ENCODE assay signal across 20 cellular contexts in the genomic region with DNA sequence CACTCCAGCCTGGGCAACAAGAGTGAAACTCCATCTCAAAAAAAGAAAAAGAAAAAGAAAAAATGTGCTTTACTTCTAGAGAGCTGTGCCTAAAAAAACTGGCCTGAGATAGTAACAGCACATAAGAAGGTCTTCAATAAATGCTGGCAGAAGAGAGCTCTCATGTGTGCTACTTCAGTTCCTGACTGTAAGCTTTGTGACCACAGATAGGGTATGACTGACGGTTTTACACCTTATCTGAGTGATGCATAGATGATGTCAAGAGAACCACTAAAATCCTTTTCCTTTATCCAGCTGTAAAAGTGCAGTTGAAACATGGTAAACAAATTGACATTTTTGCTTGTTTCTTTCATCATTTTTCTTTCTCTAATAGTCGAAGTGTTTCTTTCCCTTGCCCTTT.
"Had no signal": no experiment of that assay in that cellular context is flagged by ENCODE, and none has a peak within 500 bp of the region (broad histone marks: within the 10 kb centered on the region; RNA-seq: fewer than 3 reads in every experiment).

No MANE protein-coding gene starts in this region.

- H3K4me1 ChIP-seq: foreskin keratinocyte, upper lobe of left lung had no signal

- H3K4me1 Mint-ChIP-seq: activated CD4-positive, alpha-beta memory T cell treated with anti-CD3 and anti-CD28 coated beads, Interleukin-2, amount 10 ng/mL, durations not matched to agents 7 days and 5 days; activated CD4-positive, alpha-beta T cell treated with anti-CD3 and anti-CD28 coated beads for 36 hours; activated naive CD8-positive, alpha-beta T cell treated with anti-CD3 and anti-CD28 coated beads for 36 hours; activated T-helper 17 cell treated with anti-CD3 and anti-CD28 coated beads, Interleukin-2, amount 50 U/mL, for 72 hours; neural crest cell; stimulated activated naive B cell treated with anti-CD40 and anti-IgM and Interleukin-4, amounts not matched to agents 10 μg/mL and 1 μg/mL and 100 μg/mL, for 72 hours had no signal

- H3K27ac ChIP-seq: foreskin keratinocyte, left lung, thoracic aorta, upper lobe of left lung had no signal

- H3K27me3 ChIP-seq: foreskin keratinocyte, left lung, upper lobe of left lung had no signal

- H3K4me3 Mint-ChIP-seq: activated CD4-positive, alpha-beta memory T cell treated with anti-CD3 and anti-CD28 coated beads, Interleukin-2, amount 10 ng/mL, durations not matched to agents 7 days and 5 days; activated CD4-positive, alpha-beta T cell treated with anti-CD3 and anti-CD28 coated beads for 36 hours; activated CD8-positive, alpha-beta memory T cell treated with anti-CD3 and anti-CD28 coated beads, Interleukin-2, amount 10 ng/mL, durations not matched to agents 7 days and 5 days; activated naive CD8-positive, alpha-beta T cell treated with anti-CD3 and anti-CD28 coated beads for 36 hours; activated T-helper 17 cell treated with anti-CD3 and anti-CD28 coated beads, Interleukin-2, amount 50 U/mL, for 72 hours; effector memory CD8-positive, alpha-beta T cell; neural crest cell; stimulated activated naive B cell treated with anti-CD40 and anti-IgM and Interleukin-4, amounts not matched to agents 10 μg/mL and 1 μg/mL and 100 μg/mL, for 72 hours; WTC11 had no signal

- H3K4me3 ChIP-seq: left lung, thoracic aorta, upper lobe of left lung had no signal

- H3K27me3 Mint-ChIP-seq: activated CD4-positive, alpha-beta memory T cell treated with anti-CD3 and anti-CD28 coated beads, Interleukin-2, amount 10 ng/mL, durations not matched to agents 7 days and 5 days; activated CD4-positive, alpha-beta T cell treated with anti-CD3 and anti-CD28 coated beads for 36 hours; activated CD8-positive, alpha-beta memory T cell treated with anti-CD3 and anti-CD28 coated beads, Interleukin-2, amount 10 ng/mL, durations not matched to agents 7 days and 5 days; activated naive CD8-positive, alpha-beta T cell treated with anti-CD3 and anti-CD28 coated beads for 36 hours; activated T-helper 17 cell treated with anti-CD3 and anti-CD28 coated beads, Interleukin-2, amount 50 U/mL, for 72 hours; effector memory CD8-positive, alpha-beta T cell; stimulated activated naive B cell treated with anti-CD40 and anti-IgM and Interleukin-4, amounts not matched to agents 10 μg/mL and 1 μg/mL and 100 μg/mL, for 72 hours had no signal

- DNase-seq: activated CD4-positive, alpha-beta memory T cell treated with anti-CD3 and anti-CD28 coated beads, Interleukin-2, amount 10 ng/mL, durations not matched to agents 7 days and 5 days; activated CD4-positive, alpha-beta T cell treated with anti-CD3 and anti-CD28 coated beads for 36 hours; activated CD8-positive, alpha-beta memory T cell treated with anti-CD3 and anti-CD28 coated beads, Interleukin-2, amount 10 ng/mL, durations not matched to agents 7 days and 5 days; activated naive CD4-positive, alpha-beta T cell; activated naive CD8-positive, alpha-beta T cell treated with anti-CD3 and anti-CD28 coated beads for 36 hours; activated T-cell treated with anti-CD3 and anti-CD28 coated beads, Interleukin-2, amount 50 U/mL, for 1 hour; amygdala; caudate nucleus; effector memory CD8-positive, alpha-beta T cell; foreskin keratinocyte; left lung; mammary epithelial cell; midbrain; retina; stimulated activated naive B cell treated with anti-CD40 and anti-IgM and Interleukin-4, amounts not matched to agents 10 μg/mL and 1 μg/mL and 100 μg/mL, for 72 hours; upper lobe of left lung had no signal

- H3K9me3 ChIP-seq: left lung, thoracic aorta, upper lobe of left lung had no signal

- H3K27ac Mint-ChIP-seq: activated CD4-positive, alpha-beta memory T cell treated with anti-CD3 and anti-CD28 coated beads, Interleukin-2, amount 10 ng/mL, durations not matched to agents 7 days and 5 days; activated CD4-positive, alpha-beta T cell treated with anti-CD3 and anti-CD28 coated beads for 36 hours; activated CD8-positive, alpha-beta memory T cell treated with anti-CD3 and anti-CD28 coated beads, Interleukin-2, amount 10 ng/mL, durations not matched to agents 7 days and 5 days; activated naive CD8-positive, alpha-beta T cell treated with anti-CD3 and anti-CD28 coated beads for 36 hours; activated T-helper 17 cell treated with anti-CD3 and anti-CD28 coated beads, Interleukin-2, amount 50 U/mL, for 72 hours; effector memory CD8-positive, alpha-beta T cell; stimulated activated naive B cell treated with anti-CD40 and anti-IgM and Interleukin-4, amounts not matched to agents 10 μg/mL and 1 μg/mL and 100 μg/mL, for 72 hours; WTC11 had no signal

- H3K36me3 ChIP-seq: thoracic aorta had no signal

- ATAC-seq: activated CD4-positive, alpha-beta T cell treated with anti-CD3 and anti-CD28 coated beads for 36 hours; activated CD8-positive, alpha-beta memory T cell treated with anti-CD3 and anti-CD28 coated beads, Interleukin-2, amount 10 ng/mL, durations not matched to agents 7 days and 5 days; activated T-helper 17 cell treated with anti-CD3 and anti-CD28 coated beads, Interleukin-2, amount 50 U/mL, for 72 hours; effector memory CD8-positive, alpha-beta T cell; foreskin keratinocyte; left lung; stimulated activated naive B cell treated with anti-CD40 and anti-IgM and Interleukin-4, amounts not matched to agents 10 μg/mL and 1 μg/mL and 100 μg/mL, for 72 hours; WTC11 had no signal

- H3K9me3 Mint-ChIP-seq: activated CD4-positive, alpha-beta memory T cell treated with anti-CD3 and anti-CD28 coated beads, Interleukin-2, amount 10 ng/mL, durations not matched to agents 7 days and 5 days; activated naive CD8-positive, alpha-beta T cell treated with anti-CD3 and anti-CD28 coated beads for 36 hours; activated T-helper 17 cell treated with anti-CD3 and anti-CD28 coated beads, Interleukin-2, amount 50 U/mL, for 72 hours; effector memory CD8-positive, alpha-beta T cell; stimulated activated naive B cell treated with anti-CD40 and anti-IgM and Interleukin-4, amounts not matched to agents 10 μg/mL and 1 μg/mL and 100 μg/mL, for 72 hours had no signal
